ENCODE assay signal across 18 cellular contexts in genomic region chr5:7642029-7642428, GRCh38.
"Had no signal": no experiment of that assay in that cellular context is flagged by ENCODE, and none has a peak within 500 bp of the region (broad histone marks: within the 10 kb centered on the region; RNA-seq: fewer than 3 reads in every experiment).

No MANE protein-coding gene starts in this region.

- H3K27ac ChIP-seq: breast epithelium, gastroesophageal sphincter, heart left ventricle, sigmoid colon, spleen, thoracic aorta, upper lobe of right lung, WERI-Rb-1 had no signal

- H3K4me3 ChIP-seq: breast epithelium, gastroesophageal sphincter, heart left ventricle, sigmoid colon, spleen, thoracic aorta, upper lobe of right lung had no signal

- H3K36me3 ChIP-seq: breast epithelium, gastroesophageal sphincter, heart left ventricle, sigmoid colon, spleen, thoracic aorta, upper lobe of right lung had no signal

- ATAC-seq: gastroesophageal sphincter; heart left ventricle; left ventricle myocardium superior; stimulated activated naive B cell treated with anti-CD40 and anti-IgM and Interleukin-4, amounts not matched to agents 10 μg/mL and 1 μg/mL and 100 μg/mL, for 72 hours; upper lobe of right lung had no signal

- DNase-seq: activated CD4-positive, alpha-beta T cell treated with anti-CD3 and anti-CD28 coated beads for 1 hour; activated gamma-delta T cell; amygdala; dermis blood vessel endothelial cell; effector memory CD4-positive, alpha-beta T cell; heart left ventricle; left ventricle myocardium superior; nephron progenitor cell; occipital lobe; posterior cingulate gyrus; sigmoid colon; spleen; stimulated activated naive B cell treated with anti-CD40 and anti-IgM and Interleukin-4, amounts not matched to agents 10 μg/mL and 1 μg/mL and 100 μg/mL, for 72 hours; upper lobe of right lung; WERI-Rb-1 had no signal

- H3K27me3 ChIP-seq: breast epithelium, gastroesophageal sphincter, heart left ventricle, sigmoid colon, spleen, upper lobe of right lung had no signal

- H3K4me1 ChIP-seq: breast epithelium, gastroesophageal sphincter, heart left ventricle, spleen, upper lobe of right lung had no signal

- H3K9me3 ChIP-seq: sigmoid colon, upper lobe of right lung had no signal
